Comparison of ENCODE assay signal across 8 cellular contexts in the genomic region with DNA sequence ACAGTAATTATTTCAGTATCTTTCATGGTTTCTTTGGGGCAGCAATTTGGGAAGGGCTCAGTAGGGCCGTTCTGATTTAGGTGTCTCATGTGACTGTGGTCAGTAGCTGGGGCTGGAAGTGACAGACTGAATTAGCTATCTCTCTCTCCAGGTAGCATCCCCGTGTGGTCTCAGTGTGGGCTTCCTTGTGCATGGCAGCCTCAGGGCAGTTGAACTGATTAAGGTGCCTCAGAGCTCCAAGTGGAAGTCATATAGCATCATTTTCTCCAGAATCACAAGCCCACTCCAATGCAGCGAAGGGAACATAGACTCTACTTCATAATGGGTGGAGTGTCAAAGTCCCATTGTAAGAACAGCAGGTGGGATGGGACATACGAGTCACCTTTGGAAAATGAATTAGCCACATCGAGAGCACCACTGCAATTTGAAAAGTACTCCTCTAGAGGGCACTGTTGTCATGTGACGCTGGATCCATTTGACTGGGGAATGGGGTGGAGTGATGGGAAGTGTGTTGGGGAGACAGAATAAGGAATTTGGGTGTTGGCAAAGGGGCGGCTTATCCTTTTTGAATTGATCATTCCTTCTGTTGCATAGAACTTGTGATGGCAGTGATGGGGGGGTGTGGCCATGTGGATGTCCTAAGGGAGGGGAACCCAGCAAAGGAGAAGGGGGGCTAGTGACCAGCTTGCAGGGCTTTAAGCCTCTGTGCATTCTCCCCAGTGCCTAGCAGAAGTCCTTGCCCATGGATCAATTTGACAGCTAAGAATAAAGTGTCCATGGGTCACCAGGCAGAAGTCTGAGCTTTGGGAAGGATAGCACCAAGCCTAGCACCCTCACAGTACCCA. TPM values are rescaled to one million over a fixed set of nuclear protein-coding genes. Genes with fewer than 3 reads are reported as not detected.
DNase-seq lines count a peak whose midpoint lies in the region; ATAC-seq and TF ChIP-seq lines count a peak whose summit lies in the region.

No MANE protein-coding gene starts in this region.

- no peaks in the 10 kb centered on the region for H3K36me3 Mint-ChIP-seq in naive B cell

- no peak for TF ChIP-seq POLR2A in uterus (IDR thresholded peaks at IDR 0.05)

- no peaks in the 10 kb centered on the region for H3K4me1 ChIP-seq in uterus

- DNase-seq in AG20443 (ENCODE audit: low spot score) (peak; percentile 82), NCI-H226 (peak; percentile 26), naive B cell (peak; percentile 21), uterus (no peak), GOT3 (lab: John Stamatoyannopoulos, UW) (no peak)
- peak; percentile 20 to 34 for DNase-seq in activated CD4-positive, alpha-beta T cell treated with anti-CD3 and anti-CD28 coated beads, Interleukin-2, amount 50 U/mL, for 48 hours

- H3K9me3 ChIP-seq in uterus, result no peaks in the 10 kb centered on the region

- ATAC-seq in esophagus mucosa (peak; percentile 72), naive B cell (ENCODE audit: low read depth in 2 of 2) (peak in 1 of 2 donors; percentile 30)

- no peak overlapping the region for H3K4me3 Mint-ChIP-seq in naive B cell

- no peaks in the 10 kb centered on the region for H3K9me3 Mint-ChIP-seq in naive B cell

- no peak overlapping the region for H3K27ac ChIP-seq in uterus

- no peak overlapping the region for H3K27ac Mint-ChIP-seq in naive B cell

- peaks cover 0 to 4% (median 0%) of the 10 kb centered on the region in 3 donors for H3K4me1 Mint-ChIP-seq in naive B cell

- no peak overlapping the region for H3K4me3 ChIP-seq in GM12875 (ENCODE audit: low read depth, low read length)
- H3K4me3 ChIP-seq in uterus, result no peak overlapping the region

- peaks cover 20 to 50% (median 35%) of the 10 kb centered on the region in 3 donors for H3K27me3 Mint-ChIP-seq in naive B cell

- H3K27me3 ChIP-seq in uterus, result no peaks in the 10 kb centered on the region

- TF ChIP-seq CTCF in GM12875 (IDR thresholded peaks at IDR 0.05; ENCODE audit: borderline replicate concordance, insufficient read depth, low read depth, low read length) (peak; percentile 73), uterus (IDR thresholded peaks at IDR 0.05) (peak in 3 of 4 experiments; percentile 31 to 64 (median 55))

- intact Hi-C loops in uterus (cut with DNase I; ENCODE audit: low total_unique reads), result loop anchor here (5.0 kb wide), 1 partner anchor 276 kb away; no protein-coding TSS in a partner anchor

- no peaks in the 10 kb centered on the region for H3K36me3 ChIP-seq in uterus

RNA-seq across cellular contexts. Expression of gene FAM136A, which starts 39.3 kb away (rescaled TPM):
- total RNA-seq in esophagus mucosa (26.0 TPM), uterus (10 to 100 TPM in 3 of 4 donors, 1 to 10 TPM in 1; 4.9 to 79.4 (median 24.5) TPM)
- 10 to 100 TPM; 31.7 to 73.7 (median 45.0) TPM for polyA plus RNA-seq in naive B cell (ENCODE audit: low read depth in 6 of 6)

RNA-seq across cellular contexts. Expression of gene SNRPG, which starts 47.6 kb away (rescaled TPM):
- total RNA-seq in esophagus mucosa, result 172 TPM
- polyA plus RNA-seq in naive B cell (ENCODE audit: low read depth in 6 of 6), result 100 to 1,000 TPM; 196 to 242 (median 226) TPM
- 100 to 1,000 TPM in 3 of 4 donors, 10 to 100 TPM in 1; 91.3 to 276 (median 162) TPM for total RNA-seq in uterus

Comparison
In these comparisons a context has a peak if more than half of its experiments do, and no peak if none do; other contexts are left out.
1. DNase-seq: peak in AG20443 (single experiment), NCI-H226 (single experiment), activated CD4-positive, alpha-beta T cell treated with anti-CD3 and anti-CD28 coated beads, Interleukin-2, amount 50 U/mL, for 48 hours (2 of 2) and naive B cell (single experiment); none in uterus (0 of 2) and GOT3 (single experiment).